8 cellular contexts compared by ENCODE assay signal in genomic region chr3:197023241-197023997, GRCh38. TPM values are rescaled to one million over a fixed set of nuclear protein-coding genes. Genes with fewer than 3 reads are reported as not detected.
DNase-seq lines count a peak whose midpoint lies in the region; ATAC-seq and TF ChIP-seq lines count a peak whose summit lies in the region.

No MANE protein-coding gene starts in this region.

- WGBS in smooth muscle cell (ENCODE audit: low lambda C conversion rate): 91% methylated on average over 27 of the region's 27 CpGs

- peaks cover 0 to 70% (median 51%) of the 10 kb centered on the region in 11 experiments; a peak in 20 of 22 replicates for H4K20me1 ChIP-seq in BLaER1 treated with 17β-estradiol and CSF1 and Interleukin-3, amounts not matched to agents 10 nM and 100 nM
- no peaks in the 10 kb centered on the region for H4K20me1 ChIP-seq in smooth muscle cell (ENCODE audit: low read depth)
- no peaks in the 10 kb centered on the region for H4K20me1 ChIP-seq in GM23338 (replicated peaks; ENCODE audit: insufficient read depth)

- peaks cover 6 to 17% (median 15%) of the 10 kb centered on the region in 3 donors for H3K4me1 Mint-ChIP-seq in IgD-negative memory B cell
- peaks cover 8% of the 10 kb centered on the region for H3K4me1 Mint-ChIP-seq in T-helper 17 cell
- H3K4me1 Mint-ChIP-seq in GM23338: peaks cover 42% of the 10 kb centered on the region

- peak overlapping the region; percentile 26 to 64 (median 52); a peak in 18 of 20 replicates for H3K4me3 ChIP-seq in BLaER1 treated with 17β-estradiol and CSF1 and Interleukin-3, amounts not matched to agents 10 nM and 100 nM
- H3K4me3 ChIP-seq in smooth muscle cell (no peak overlapping the region), GM23338 (no peak overlapping the region)

- H3K27me3 ChIP-seq in BLaER1 treated with 17β-estradiol and CSF1 and Interleukin-3, amounts not matched to agents 10 nM and 100 nM: peaks cover 0 to 62% (median 0%) of the 10 kb centered on the region in 11 experiments; a peak in 7 of 22 replicates
- H3K27me3 ChIP-seq in smooth muscle cell (ENCODE audit: low read depth): no peaks in the 10 kb centered on the region
- peaks cover 6% of the 10 kb centered on the region for H3K27me3 ChIP-seq in GM23338 (ENCODE audit: insufficient read depth)

- H3K9me3 Mint-ChIP-seq in IgD-negative memory B cell (no peaks in the 10 kb centered on the region), GM23338 (no peaks in the 10 kb centered on the region)

- H3K4me1 ChIP-seq in BLaER1 treated with 17β-estradiol and CSF1 and Interleukin-3, amounts not matched to agents 10 nM and 100 nM: peaks cover 51 to 98% (median 82%) of the 10 kb centered on the region in 10 experiments
- H3K4me1 ChIP-seq in smooth muscle cell (ENCODE audit: low read depth): peaks cover 4% of the 10 kb centered on the region
- peaks cover 8% of the 10 kb centered on the region; the same call in 1 of the 2 replicates for H3K4me1 ChIP-seq in GM23338 (ENCODE audit: insufficient read depth)

- H3K27me3 Mint-ChIP-seq in IgD-negative memory B cell: peaks cover 8% of the 10 kb centered on the region
- H3K27me3 Mint-ChIP-seq in T-helper 17 cell: peaks cover 19% of the 10 kb centered on the region
- peaks cover 27% of the 10 kb centered on the region for H3K27me3 Mint-ChIP-seq in GM23338 (ENCODE audit: insufficient read depth, low read depth, poor library complexity)

- H3K36me3 Mint-ChIP-seq in IgD-negative memory B cell (no peaks in the 10 kb centered on the region), T-helper 17 cell (ENCODE audit: low read depth) (no peaks in the 10 kb centered on the region), GM23338 (ENCODE audit: low read depth) (no peaks in the 10 kb centered on the region)

- no peaks in the 10 kb centered on the region for H3K9me3 ChIP-seq in BLaER1 treated with 17β-estradiol and CSF1 and Interleukin-3, amounts not matched to agents 10 nM and 100 nM (replicated peaks in 1 of 11)
- no peaks in the 10 kb centered on the region for H3K9me3 ChIP-seq in T-helper 17 cell (ENCODE audit: control insufficient read depth, low read length, poor library complexity, severe bottlenecking)
- H3K9me3 ChIP-seq in smooth muscle cell (replicated peaks; ENCODE audit: low read depth): no peaks in the 10 kb centered on the region

- ATAC-seq in GM18858 (IDR thresholded peaks at IDR 0.05; ENCODE audit: unreplicated experiment) (peak; percentile 30), T-helper 17 cell (peak; percentile 67), GM23338 (no peak)

- peak overlapping the region; percentile 17 to 95 (median 74) for H3K27ac Mint-ChIP-seq in IgD-negative memory B cell
- H3K27ac Mint-ChIP-seq in T-helper 17 cell: no peak overlapping the region
- no peak overlapping the region for H3K27ac Mint-ChIP-seq in GM23338

- peak overlapping the region; percentile 80 to 100 (median 99) for H3K4me2 ChIP-seq in BLaER1 treated with 17β-estradiol and CSF1 and Interleukin-3, amounts not matched to agents 10 nM and 100 nM
- no peak overlapping the region for H3K4me2 ChIP-seq in smooth muscle cell
- H3K4me2 ChIP-seq in GM23338: no peak overlapping the region

- H3K4me3 Mint-ChIP-seq in IgD-negative memory B cell: peak overlapping the region; percentile 21 to 87 (median 80)
- peak overlapping the region; percentile 80 for H3K4me3 Mint-ChIP-seq in T-helper 17 cell
- no peak overlapping the region; the same call in 2 of the 3 replicates for H3K4me3 Mint-ChIP-seq in GM23338

- H3K79me2 ChIP-seq in smooth muscle cell (ENCODE audit: low read depth): no peaks in the 10 kb centered on the region
- no peaks in the 10 kb centered on the region for H3K79me2 ChIP-seq in GM23338 (replicated peaks; ENCODE audit: insufficient read depth)

- H3K9me2 ChIP-seq in GM23338 (ENCODE audit: insufficient read depth): no peaks in the 10 kb centered on the region

- peak overlapping the region in 10 of 11 experiments; percentile 37 to 77 (median 68); a peak in 20 of 22 replicates for H3K9ac ChIP-seq in BLaER1 treated with 17β-estradiol and CSF1 and Interleukin-3, amounts not matched to agents 10 nM and 100 nM
- no peak overlapping the region for H3K9ac ChIP-seq in smooth muscle cell (ENCODE audit: low read depth)

- TF ChIP-seq CTCF in smooth muscle cell (IDR thresholded peaks at IDR 0.05; ENCODE audit: borderline replicate concordance, insufficient read depth, poor library complexity, severe bottlenecking) (no peak), GM23338 (conservative IDR thresholded peaks at IDR 0.05; ENCODE audit: low read depth in 2 of 2) (no peak)

- H2AFZ ChIP-seq in smooth muscle cell (ENCODE audit: low read depth) (no peak overlapping the region), GM23338 (no peak overlapping the region)

- H3K27ac ChIP-seq in BLaER1 treated with 17β-estradiol and CSF1 and Interleukin-3, amounts not matched to agents 10 nM and 100 nM: peak overlapping the region in 10 of 11 experiments; percentile 4 to 79 (median 74); a peak in 18 of 22 replicates
- H3K27ac ChIP-seq in smooth muscle cell (ENCODE audit: low read depth) (no peak overlapping the region), GM23338 (ENCODE audit: low read depth) (no peak overlapping the region)

- DNase-seq in T-helper 17 cell: no peak
- DNase-seq in renal cortical epithelial cell (ENCODE audit: low read depth): peak; percentile 74
- no peak for DNase-seq in smooth muscle cell (lab: John Stamatoyannopoulos, UW; ENCODE audit: unreplicated experiment)
- DNase-seq in HUDEP-2 (lab: John Stamatoyannopoulos, UW; ENCODE audit: unreplicated experiment in 76 of 76): no peak
- DNase-seq in GM23338 (ENCODE audit: low spot score): no peak

- no peaks in the 10 kb centered on the region for H3F3A ChIP-seq in smooth muscle cell (ENCODE audit: low read depth)
- no peaks in the 10 kb centered on the region for H3F3A ChIP-seq in GM23338 (replicated peaks; ENCODE audit: low read depth)

- peaks cover 0 to 25% (median 14%) of the 10 kb centered on the region in 11 experiments; a peak in 17 of 22 replicates for H3K36me3 ChIP-seq in BLaER1 treated with 17β-estradiol and CSF1 and Interleukin-3, amounts not matched to agents 10 nM and 100 nM
- no peaks in the 10 kb centered on the region for H3K36me3 ChIP-seq in smooth muscle cell (ENCODE audit: low read depth)
- no peaks in the 10 kb centered on the region for H3K36me3 ChIP-seq in GM23338 (ENCODE audit: insufficient read depth)

TF ChIP-seq in GM23338, 12 proteins besides CTCF, POLR2A, EP300 and RAD21 (continues in another document):
- TF ChIP-seq ETS1 (IDR thresholded peaks at IDR 0.05) (no peak), EZH2phosphoT487 (IDR thresholded peaks at IDR 0.05; ENCODE audit: unreplicated experiment) (no peak), ZNF114 (CRISPR knock-in tag; IDR thresholded peaks at IDR 0.05) (no peak)

RNA-seq across cellular contexts. Expression of gene MELTF, which starts 6.2 kb away (rescaled TPM):
- polyA plus RNA-seq in IgD-negative memory B cell (not detected), smooth muscle cell (8.6 and 10.8 TPM in 2 replicates), GM23338 (2016; fragmentation: Nextera tagmentation; extraction: Ambion mirVana) (1.3 and 1.4 TPM in 2 replicates)
- total RNA-seq in T-helper 17 cell (1 to 10 TPM; 2.6 TPM), renal cortical epithelial cell (12.9 and 81.8 TPM in 2 replicates), smooth muscle cell (3.3 and 3.7 TPM in 2 replicates)
- 5.2 and 5.4 TPM in 2 replicates for total RNA-seq in GM23338 (2014; rRNA removed; shearing (Covaris generic))

RNA-seq across cellular contexts. Expression of gene PIGZ, which starts 54.8 kb away (rescaled TPM):
- polyA plus RNA-seq in IgD-negative memory B cell: 2.1 TPM
- total RNA-seq in T-helper 17 cell: 1 to 10 TPM in 1 of 2 donors, under 1 TPM in 1; 0.89 to 1.5 TPM
- total RNA-seq in renal cortical epithelial cell: 3.0 and 3.1 TPM in 2 replicates
- total RNA-seq in smooth muscle cell: 3.0 and 3.2 TPM in 2 replicates
- 1.8 and 2.6 TPM in 2 replicates for polyA plus RNA-seq in smooth muscle cell
- not detected in 2 replicates for total RNA-seq in GM23338 (2014; rRNA removed; shearing (Covaris generic))
- polyA plus RNA-seq in GM23338 (2016; fragmentation: Nextera tagmentation; extraction: Ambion mirVana): 0.16 TPM in 1 of 2 replicates, not detected in the other

Comparison
In these comparisons a context has a peak if more than half of its experiments do, and no peak if none do; other contexts are left out.
1. H3K27ac ChIP-seq: peak in BLaER1 treated with 17β-estradiol and CSF1 and Interleukin-3, amounts not matched to agents 10 nM and 100 nM (10 of 11); none in smooth muscle cell (single experiment) and GM23338 (single experiment).
2. H3K4me2 ChIP-seq: peak in BLaER1 treated with 17β-estradiol and CSF1 and Interleukin-3, amounts not matched to agents 10 nM and 100 nM (11 of 11); none in smooth muscle cell (single experiment) and GM23338 (single experiment).
3. H3K4me3 ChIP-seq: peak in BLaER1 treated with 17β-estradiol and CSF1 and Interleukin-3, amounts not matched to agents 10 nM and 100 nM (10 of 10); none in smooth muscle cell (single experiment) and GM23338 (single experiment).
4. H3K27ac Mint-ChIP-seq: peak in IgD-negative memory B cell (3 of 3); none in T-helper 17 cell (single experiment) and GM23338 (single experiment).